Comparison of ENCODE assay signal across 14 cellular contexts in the genomic region with DNA sequence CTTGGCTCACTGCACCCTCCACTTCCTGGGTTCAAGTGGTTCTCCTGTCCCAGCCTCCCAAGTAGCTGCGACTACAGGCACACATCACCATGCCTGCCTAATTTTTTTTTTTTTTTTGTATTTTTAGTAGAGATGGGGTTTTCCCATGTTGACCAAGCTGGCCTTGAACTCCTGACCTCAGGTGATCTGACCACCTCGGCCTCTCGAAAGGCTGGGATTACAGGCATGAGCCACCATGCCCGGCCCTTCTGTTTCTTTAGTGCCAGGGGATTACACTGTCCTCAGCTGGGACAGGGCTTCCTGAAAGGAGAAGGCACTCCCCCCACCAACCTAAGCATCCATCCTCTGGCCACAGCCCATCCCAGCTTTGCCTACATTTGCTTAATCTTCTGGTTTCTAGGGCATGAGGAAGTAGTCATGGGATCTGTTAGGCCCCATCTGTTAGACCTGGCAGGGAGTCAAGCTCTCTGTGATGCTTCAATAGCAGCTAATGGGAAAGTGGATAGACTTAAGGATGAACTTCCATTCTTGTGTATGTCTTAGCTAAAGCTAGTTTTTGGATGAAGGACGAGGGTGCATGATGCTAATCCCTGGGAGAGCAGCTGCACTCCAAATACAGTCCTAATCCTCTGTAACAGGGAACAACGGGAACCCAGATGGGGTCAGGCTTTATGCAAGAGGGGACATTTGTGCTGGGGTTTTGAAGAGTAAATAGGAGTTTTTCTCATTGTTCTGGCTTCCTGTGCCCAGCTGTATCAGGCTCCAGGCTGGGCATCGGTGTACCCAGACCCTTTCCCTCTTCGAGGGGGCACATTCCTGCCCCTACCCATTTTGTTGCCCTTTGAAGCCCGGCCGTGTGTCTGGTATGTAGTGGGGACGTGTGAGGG. TPM values are rescaled to one million over a fixed set of nuclear protein-coding genes. Genes with fewer than 3 reads are reported as not detected.
DNase-seq lines count a peak whose midpoint lies in the region; ATAC-seq and TF ChIP-seq lines count a peak whose summit lies in the region.
"Had no signal": no experiment of that assay in that cellular context is flagged by ENCODE, and none has a peak within 500 bp of the region (broad histone marks: within the 10 kb centered on the region; RNA-seq: fewer than 3 reads in every experiment).

No MANE protein-coding gene starts in this region.

- intact Hi-C loops in activated CD4-positive, alpha-beta memory T cell treated with anti-CD3 and anti-CD28 coated beads for 36 hours (cut with micrococcal nuclease) = no loop called here

- POLR2A ChIA-PET in activated CD4-positive, alpha-beta memory T cell treated with anti-CD3 and anti-CD28 coated beads for 36 hours (lab: Charles Lee) = interaction anchor here (0.7 to 5.8 kb wide), 2 partner anchors 22 to 27 kb away, joined by 4 to 59 read pairs; no protein-coding TSS in a partner anchor

- no peaks in the 10 kb centered on the region for H3K9me3 Mint-ChIP-seq in activated T-cell treated with anti-CD3 and anti-CD28 coated beads, Interleukin-2, amount 50 U/mL, for 4 hours
- H3K9me3 Mint-ChIP-seq in activated CD4-positive, alpha-beta memory T cell treated with anti-CD3 and anti-CD28 coated beads for 36 hours = no peaks in the 10 kb centered on the region
- peaks cover 22% of the 10 kb centered on the region for H3K9me3 Mint-ChIP-seq in nephron progenitor cell

- no peak for TF ChIP-seq CTCF in nephron progenitor cell (IDR thresholded peaks at IDR 0.05)

- H3K4me1 Mint-ChIP-seq in activated T-cell treated with anti-CD3 and anti-CD28 coated beads, Interleukin-2, amount 50 U/mL, for 4 hours (ENCODE audit: low read depth) = peaks cover 51% of the 10 kb centered on the region
- peaks cover 53% of the 10 kb centered on the region for H3K4me1 Mint-ChIP-seq in activated CD4-positive, alpha-beta memory T cell treated with anti-CD3 and anti-CD28 coated beads for 36 hours (ENCODE audit: low read depth)
- H3K4me1 Mint-ChIP-seq in nephron progenitor cell = no peaks in the 10 kb centered on the region
- H3K4me1 Mint-ChIP-seq: GM23338 had no signal

- no peaks in the 10 kb centered on the region for H3K27me3 Mint-ChIP-seq in activated T-cell treated with anti-CD3 and anti-CD28 coated beads, Interleukin-2, amount 50 U/mL, for 4 hours (ENCODE audit: low read depth)
- H3K27me3 Mint-ChIP-seq in activated CD4-positive, alpha-beta memory T cell treated with anti-CD3 and anti-CD28 coated beads for 36 hours = no peaks in the 10 kb centered on the region
- H3K27me3 Mint-ChIP-seq in nephron progenitor cell (ENCODE audit: low read depth, poor library complexity) = peaks cover 12% of the 10 kb centered on the region

- H3K9me3 ChIP-seq in MG63 = no peaks in the 10 kb centered on the region
- H3K9me3 ChIP-seq: sigmoid colon had no signal

- peak overlapping the region; percentile 42 for H3K27ac Mint-ChIP-seq in activated CD4-positive, alpha-beta memory T cell treated with anti-CD3 and anti-CD28 coated beads for 36 hours
- H3K27ac Mint-ChIP-seq in nephron progenitor cell = peak overlapping the region; percentile 68
- H3K27ac Mint-ChIP-seq: GM23338 had no signal

- H3K4me3 ChIP-seq in MG63 = no peak overlapping the region
- H3K4me3 ChIP-seq: GM23338, sigmoid colon had no signal

- peak overlapping the region; percentile 92 for H3K4me3 Mint-ChIP-seq in activated T-cell treated with anti-CD3 and anti-CD28 coated beads, Interleukin-2, amount 50 U/mL, for 4 hours
- H3K4me3 Mint-ChIP-seq in activated CD4-positive, alpha-beta memory T cell treated with anti-CD3 and anti-CD28 coated beads for 36 hours = peak overlapping the region; percentile 50
- no peak overlapping the region for H3K4me3 Mint-ChIP-seq in nephron progenitor cell
- H3K4me3 Mint-ChIP-seq: GM23338 had no signal

- no peak for ATAC-seq in activated T-cell treated with anti-CD3 and anti-CD28 coated beads, Interleukin-2, amount 50 U/mL, for 4 hours
- ATAC-seq in HG02678 (IDR thresholded peaks at IDR 0.05; ENCODE audit: unreplicated experiment) (no peak), HG02870 (IDR thresholded peaks at IDR 0.05; ENCODE audit: unreplicated experiment) (no peak), HG03378 (IDR thresholded peaks at IDR 0.05; ENCODE audit: unreplicated experiment) (no peak)
- ATAC-seq: GM23338 had no signal

- H3K27me3 ChIP-seq in MG63 = no peaks in the 10 kb centered on the region

- no peak for DNase-seq in activated T-cell treated with anti-CD3 and anti-CD28 coated beads, Interleukin-2, amount 50 U/mL, for 4 hours
- no peak for DNase-seq in activated T-cell treated with anti-CD3 and anti-CD28 coated beads for 4 hours
- DNase-seq in MG63 = peak; percentile 22
- DNase-seq in activated CD4-positive, alpha-beta memory T cell treated with anti-CD3 and anti-CD28 coated beads for 36 hours = no peak
- DNase-seq in nephron progenitor cell = no peak
- DNase-seq: caudate nucleus, mesendoderm, sigmoid colon had no signal

- H3K36me3 ChIP-seq in MG63 = no peaks in the 10 kb centered on the region
- H3K36me3 ChIP-seq: sigmoid colon had no signal

- peaks cover 24% of the 10 kb centered on the region for H3K36me3 Mint-ChIP-seq in activated T-cell treated with anti-CD3 and anti-CD28 coated beads, Interleukin-2, amount 50 U/mL, for 4 hours (ENCODE audit: insufficient read depth)
- H3K36me3 Mint-ChIP-seq in activated CD4-positive, alpha-beta memory T cell treated with anti-CD3 and anti-CD28 coated beads for 36 hours = peaks cover 35% of the 10 kb centered on the region
- H3K36me3 Mint-ChIP-seq in nephron progenitor cell (ENCODE audit: low read depth) = no peaks in the 10 kb centered on the region

- CTCF ChIA-PET in activated CD4-positive, alpha-beta memory T cell treated with anti-CD3 and anti-CD28 coated beads for 36 hours (lab: Charles Lee) = interaction anchor here (1.5 kb wide), 1 partner anchor 38 kb away, joined by 7 read pairs; no protein-coding TSS in a partner anchor

RNA-seq across cellular contexts. Expression of a gene that starts 2.6 kb away (rescaled TPM):
- 10 to 100 TPM; 65.7 to 75.6 (median 70.7) TPM for total RNA-seq in activated T-cell treated with anti-CD3 and anti-CD28 coated beads, Interleukin-2, amount 50 U/mL, for 4 hours
- total RNA-seq in MG63 (2014; rRNA removed; shearing (Covaris generic); ENCODE audit: low replicate concordance) = 0.63 TPM in 1 of 2 replicates, not detected in the other
- 10 to 100 TPM; 77.9 to 84.5 TPM for total RNA-seq in activated CD4-positive, alpha-beta memory T cell treated with anti-CD3 and anti-CD28 coated beads for 36 hours
- total RNA-seq: glomerular endothelial cell had no signal

RNA-seq across cellular contexts. Expression of a gene that starts 7.8 kb away (rescaled TPM):
- total RNA-seq in activated T-cell treated with anti-CD3 and anti-CD28 coated beads, Interleukin-2, amount 50 U/mL, for 4 hours = 10 to 100 TPM; 24.6 to 27.8 (median 27.4) TPM
- total RNA-seq in MG63 (2014; rRNA removed; shearing (Covaris generic); ENCODE audit: low replicate concordance) = not detected in 2 replicates
- 10 to 100 TPM; 17.1 to 18.2 TPM for total RNA-seq in activated CD4-positive, alpha-beta memory T cell treated with anti-CD3 and anti-CD28 coated beads for 36 hours
- total RNA-seq: RPMI7951 had no signal

RNA-seq across cellular contexts. Expression of a gene that starts 35.6 kb away (rescaled TPM):
- 10 to 100 TPM; 31.8 to 40.2 (median 37.4) TPM for total RNA-seq in activated T-cell treated with anti-CD3 and anti-CD28 coated beads, Interleukin-2, amount 50 U/mL, for 4 hours
- 37.2 and 58.3 TPM in 2 replicates for total RNA-seq in MG63 (2014; rRNA removed; shearing (Covaris generic); ENCODE audit: low replicate concordance)
- total RNA-seq in activated CD4-positive, alpha-beta memory T cell treated with anti-CD3 and anti-CD28 coated beads for 36 hours = 10 to 100 TPM; 55.9 to 56.2 TPM

RNA-seq across cellular contexts. Expression of a gene that starts 37.7 kb away (rescaled TPM):
- 10 to 100 TPM; 60.4 to 86.3 (median 78.6) TPM for total RNA-seq in activated T-cell treated with anti-CD3 and anti-CD28 coated beads, Interleukin-2, amount 50 U/mL, for 4 hours
- total RNA-seq in MG63 (2014; rRNA removed; shearing (Covaris generic); ENCODE audit: low replicate concordance) = 39.4 and 78.1 TPM in 2 replicates
- total RNA-seq in activated CD4-positive, alpha-beta memory T cell treated with anti-CD3 and anti-CD28 coated beads for 36 hours = 10 to 100 TPM; 72.1 to 75.4 TPM

RNA-seq across cellular contexts. Expression of a gene that starts 54.6 kb away (rescaled TPM):
- total RNA-seq in activated T-cell treated with anti-CD3 and anti-CD28 coated beads, Interleukin-2, amount 50 U/mL, for 4 hours = 1 to 10 TPM; 6.5 to 7.4 (median 6.7) TPM
- total RNA-seq in MG63 (2014; rRNA removed; shearing (Covaris generic); ENCODE audit: low replicate concordance) = 2.2 and 7.5 TPM in 2 replicates
- 1 to 10 TPM; 1.2 to 2.4 TPM for total RNA-seq in activated CD4-positive, alpha-beta memory T cell treated with anti-CD3 and anti-CD28 coated beads for 36 hours

Comparison
In these comparisons a context has a peak if more than half of its experiments do, and no peak if none do; other contexts are left out.
1. RNA of a gene that starts 2.6 kb away (total RNA-seq): 77.9 to 84.5 TPM in activated CD4-positive, alpha-beta memory T cell treated with anti-CD3 and anti-CD28 coated beads for 36 hours and 65.7 to 75.6 TPM in activated T-cell treated with anti-CD3 and anti-CD28 coated beads, Interleukin-2, amount 50 U/mL, for 4 hours; 0.63 TPM in MG63; every median in the first group is over 10 times any median in the second.
2. RNA of a gene that starts 7.8 kb away (total RNA-seq): 24.6 to 27.8 TPM in activated T-cell treated with anti-CD3 and anti-CD28 coated beads, Interleukin-2, amount 50 U/mL, for 4 hours and 17.1 to 18.2 TPM in activated CD4-positive, alpha-beta memory T cell treated with anti-CD3 and anti-CD28 coated beads for 36 hours; not detected in MG63; every median in the first group is over 10 times any median in the second.